Comparison of ENCODE assay signal across 21 cellular contexts in genomic region chr13:98845726-98846125, GRCh38.
"Had no signal": no experiment of that assay in that cellular context is flagged by ENCODE, and none has a peak within 500 bp of the region (broad histone marks: within the 10 kb centered on the region; RNA-seq: fewer than 3 reads in every experiment).

No MANE protein-coding gene starts in this region.

- H3K4me3 ChIP-seq: colonic mucosa, gastroesophageal sphincter, neural progenitor cell, pancreas, tibial artery, upper lobe of left lung, uterus had no signal

- H3K27ac Mint-ChIP-seq: natural killer cell; progenitor cell of endocrine pancreas; stimulated activated memory B cell treated with anti-CD40 and anti-IgM and Interleukin-4, amounts not matched to agents 10 μg/mL and 1 μg/mL and 100 μg/mL, for 72 hours; stimulated activated naive CD8-positive, alpha-beta T cell treated with anti-CD3 and anti-CD28 coated beads, Interleukin-15, Interleukin-2, amounts not matched to agents 100 ng/mL and 50 ng/mL, for 24 hours had no signal

- H2AFZ ChIP-seq: neural progenitor cell had no signal

- H3K36me3 ChIP-seq: colonic mucosa, neural progenitor cell, pancreas, uterus had no signal

- ATAC-seq: gastroesophageal sphincter; left lobe of liver; natural killer cell; pancreas; stimulated activated memory B cell treated with anti-CD40 and anti-IgM and Interleukin-4, amounts not matched to agents 10 μg/mL and 1 μg/mL and 100 μg/mL, for 72 hours had no signal

- H3K9me3 Mint-ChIP-seq: natural killer cell; neural progenitor cell; stimulated activated memory B cell treated with anti-CD40 and anti-IgM and Interleukin-4, amounts not matched to agents 10 μg/mL and 1 μg/mL and 100 μg/mL, for 72 hours; stimulated activated naive CD8-positive, alpha-beta T cell treated with anti-CD3 and anti-CD28 coated beads, Interleukin-15, Interleukin-2, amounts not matched to agents 100 ng/mL and 50 ng/mL, for 24 hours had no signal

- H3K9ac ChIP-seq: neural progenitor cell had no signal

- H3K27me3 Mint-ChIP-seq: progenitor cell of endocrine pancreas; stimulated activated memory B cell treated with anti-CD40 and anti-IgM and Interleukin-4, amounts not matched to agents 10 μg/mL and 1 μg/mL and 100 μg/mL, for 72 hours; stimulated activated naive CD8-positive, alpha-beta T cell treated with anti-CD3 and anti-CD28 coated beads, Interleukin-15, Interleukin-2, amounts not matched to agents 100 ng/mL and 50 ng/mL, for 24 hours had no signal

- H3K36me3 Mint-ChIP-seq: neural progenitor cell had no signal

- H3K27ac ChIP-seq: colonic mucosa, pancreas, tibial artery, upper lobe of left lung, uterus had no signal

- H3K4me3 Mint-ChIP-seq: natural killer cell; neural progenitor cell; stimulated activated memory B cell treated with anti-CD40 and anti-IgM and Interleukin-4, amounts not matched to agents 10 μg/mL and 1 μg/mL and 100 μg/mL, for 72 hours; stimulated activated naive CD8-positive, alpha-beta T cell treated with anti-CD3 and anti-CD28 coated beads, Interleukin-15, Interleukin-2, amounts not matched to agents 100 ng/mL and 50 ng/mL, for 24 hours had no signal

- H3K4me1 ChIP-seq: colonic mucosa, pancreas, tibial artery, upper lobe of left lung, uterus had no signal

- H3K27me3 ChIP-seq: colonic mucosa, gastroesophageal sphincter, neural progenitor cell, pancreas, tibial artery, upper lobe of left lung, uterus had no signal

- H3K9me3 ChIP-seq: colonic mucosa, gastroesophageal sphincter, pancreas, tibial artery, upper lobe of left lung, uterus had no signal

- DNase-seq: colonic mucosa; dermis blood vessel endothelial cell; erythroblast; glutamatergic neuron; islet precursor cell; mammary epithelial cell; natural killer cell; occipital lobe; pancreas; right cardiac atrium; stimulated activated CD4-positive, alpha-beta T cell treated with anti-CD3 and anti-CD28 coated beads, Interleukin-4, amount 100 ng/mL, for 1 hour; stimulated activated CD8-positive, alpha-beta memory T cell treated with anti-CD3 and anti-CD28 coated beads, Interleukin-4, amount 100 ng/mL, for 48 hours; tibial artery; upper lobe of left lung; uterus had no signal
